ENCODE assay signal across 25 cellular contexts in genomic region chr7:4873071-4873944, GRCh38. TPM values are rescaled to one million over a fixed set of nuclear protein-coding genes. Genes with fewer than 3 reads are reported as not detected.
"Had no signal": no experiment of that assay in that cellular context is flagged by ENCODE, and none has a peak within 500 bp of the region (broad histone marks: within the 10 kb centered on the region; RNA-seq: fewer than 3 reads in every experiment).

No MANE protein-coding gene starts in this region.

- DNase-seq: activated CD4-positive, alpha-beta T cell treated with anti-CD3 and anti-CD28 coated beads for 1 hour; activated CD8-positive, alpha-beta memory T cell treated with anti-CD3 and anti-CD28 coated beads for 24 hours; activated CD8-positive, alpha-beta memory T cell treated with anti-CD3 and anti-CD28 coated beads, Interleukin-2, amount 50 U/mL, for 48 hours; activated effector memory CD4-positive, alpha-beta T cell treated with Interleukin-2 at 50 U/mL for 16 hours; activated naive CD4-positive, alpha-beta T cell treated with anti-CD3 and anti-CD28 coated beads, Interleukin-2, amount 10 ng/mL, durations not matched to agents 7 days and 5 days; activated T-cell treated with anti-CD3 and anti-CD28 coated beads, Interleukin-2, amount 50 U/mL, for 48 hours; cerebellar nuclear complex; cortex of kidney; effector CD4-positive, alpha-beta T cell; gastrocnemius medialis; heart left ventricle; left ventricle myocardium inferior; occipital lobe; stimulated activated CD4-positive, alpha-beta T cell treated with anti-CD3 and anti-CD28 coated beads, Interleukin-4, amount 100 ng/mL, for 24 hours; SW 1271; T-helper 2 cell; testis; upper lobe of right lung had no signal

- H3K9me3 Mint-ChIP-seq: activated naive CD4-positive, alpha-beta T cell treated with anti-CD3 and anti-CD28 coated beads, Interleukin-2, amount 10 ng/mL, durations not matched to agents 7 days and 5 days had no signal

- H3K27ac Mint-ChIP-seq: activated naive CD4-positive, alpha-beta T cell treated with anti-CD3 and anti-CD28 coated beads, Interleukin-2, amount 10 ng/mL, durations not matched to agents 7 days and 5 days; memory B cell; stimulated activated memory B cell treated with anti-CD40 and anti-IgM and Interleukin-4, amounts not matched to agents 10 μg/mL and 1 μg/mL and 100 μg/mL, for 72 hours had no signal

- H3K4me3 ChIP-seq: gastrocnemius medialis, heart left ventricle, left ventricle myocardium inferior, prostate gland, right atrium auricular region, skin epidermis, testis, upper lobe of right lung had no signal

- ATAC-seq: esophagus mucosa; gastrocnemius medialis; stimulated activated memory B cell treated with anti-CD40 and anti-IgM and Interleukin-4, amounts not matched to agents 10 μg/mL and 1 μg/mL and 100 μg/mL, for 72 hours; upper lobe of right lung had no signal

- H3K27ac ChIP-seq: gastrocnemius medialis, heart left ventricle, left ventricle myocardium inferior, prostate gland, right atrium auricular region, skin epidermis, testis, upper lobe of right lung, VCaP had no signal

- H3K36me3 ChIP-seq: prostate gland, upper lobe of right lung had no signal

- H3K36me3 Mint-ChIP-seq: activated naive CD4-positive, alpha-beta T cell treated with anti-CD3 and anti-CD28 coated beads, Interleukin-2, amount 10 ng/mL, durations not matched to agents 7 days and 5 days; memory B cell; stimulated activated memory B cell treated with anti-CD40 and anti-IgM and Interleukin-4, amounts not matched to agents 10 μg/mL and 1 μg/mL and 100 μg/mL, for 72 hours had no signal

- H3K4me1 Mint-ChIP-seq: memory B cell; stimulated activated memory B cell treated with anti-CD40 and anti-IgM and Interleukin-4, amounts not matched to agents 10 μg/mL and 1 μg/mL and 100 μg/mL, for 72 hours had no signal

- H3K4me1 ChIP-seq: gastrocnemius medialis, prostate gland, testis had no signal

- H3K4me3 Mint-ChIP-seq: activated naive CD4-positive, alpha-beta T cell treated with anti-CD3 and anti-CD28 coated beads, Interleukin-2, amount 10 ng/mL, durations not matched to agents 7 days and 5 days; memory B cell; stimulated activated memory B cell treated with anti-CD40 and anti-IgM and Interleukin-4, amounts not matched to agents 10 μg/mL and 1 μg/mL and 100 μg/mL, for 72 hours had no signal

- H3K27me3 ChIP-seq: gastrocnemius medialis, right atrium auricular region, testis, upper lobe of right lung had no signal

- H3K9me3 ChIP-seq: gastrocnemius medialis, prostate gland, testis, upper lobe of right lung had no signal

RNA-seq across cellular contexts. Expression of gene PAPOLB, which starts 11.5 kb away (rescaled TPM):
- total RNA-seq: esophagus mucosa had no signal
